7 cellular contexts compared by ENCODE assay signal in genomic region chr1:40078512-40079333, GRCh38.
DNase-seq lines count a peak whose midpoint lies in the region; ATAC-seq lines count a peak whose summit lies in the region.

No MANE protein-coding gene starts in this region.

- ATAC-seq in GM19395 (IDR thresholded peaks at IDR 0.05; ENCODE audit: unreplicated experiment) = no peak

- DNase-seq in GF-D8 (lab: John Stamatoyannopoulos, UW) (peak; percentile 37), LoVo (ENCODE audit: low spot score) (peak; percentile 61), SHP77 treated with DMSO at 0.1 percent for 48 hours (lab: John Stamatoyannopoulos, UW) (peak; percentile 20), amniotic epithelial cell (ENCODE audit: low read depth) (peak; percentile 49), iPS DF 4.7 (ENCODE audit: extremely low read depth, low spot score) (peak; percentile 86)
- DNase-seq in stimulated activated CD4-positive, alpha-beta T cell treated with anti-CD3 and anti-CD28 coated beads, Interleukin-1b, Interleukin-23, amount 100 ng/mL, for 48 hours = peak; percentile 40

Comparison
In these comparisons a context has a peak if more than half of its experiments do, and no peak if none do; other contexts are left out.
1. DNase-seq: peak in every context shown above with its lines; median percentile 86 in iPS DF 4.7; 61 in LoVo; 49 in amniotic epithelial cell; 40 in stimulated activated CD4-positive, alpha-beta T cell treated with anti-CD3 and anti-CD28 coated beads, Interleukin-1b, Interleukin-23, amount 100 ng/mL, for 48 hours; 37 in GF-D8; 20 in SHP77 treated with DMSO at 0.1 percent for 48 hours.